In genomic region chr20:53574819-53575218, GRCh38 we compare ENCODE assay signal across 15 cellular contexts. TPM values are rescaled to one million over a fixed set of nuclear protein-coding genes. Genes with fewer than 3 reads are reported as not detected.
DNase-seq lines count a peak whose midpoint lies in the region; ATAC-seq and TF ChIP-seq lines count a peak whose summit lies in the region.
"Had no signal": no experiment of that assay in that cellular context is flagged by ENCODE, and none has a peak within 500 bp of the region (broad histone marks: within the 10 kb centered on the region; RNA-seq: fewer than 3 reads in every experiment).

No MANE protein-coding gene starts in this region.

- DNase-seq in activated CD4-positive, alpha-beta T cell treated with anti-CD3 and anti-CD28 coated beads, Interleukin-2, amount 10 ng/mL, durations not matched to agents 7 days and 5 days, result no peak
- DNase-seq in activated CD4-positive, alpha-beta T cell treated with anti-CD3 and anti-CD28 coated beads for 36 hours, result no peak
- DNase-seq in GM23338 (ENCODE audit: low spot score) (no peak), nephron progenitor cell (no peak), NCI-H526 (lab: John Stamatoyannopoulos, UW) (no peak), left colon (no peak)
- no peak for DNase-seq in activated naive CD8-positive, alpha-beta T cell treated with anti-CD3 and anti-CD28 coated beads, Interleukin-2, amount 50 U/mL, for 24 hours
- DNase-seq: activated T-cell treated with anti-CD3 and anti-CD28 coated beads, Interleukin-2, amount 50 U/mL, for 4 hours; aorta; foreskin melanocyte; GOT3; NCI-H2227 treated with DMSO at 0.1 percent for 48 hours; uterus had no signal

- peaks cover 4% of the 10 kb centered on the region; the same call in 1 of the 2 replicates for H3K4me1 ChIP-seq in GM23338 (ENCODE audit: insufficient read depth)

- no peak overlapping the region for H2AFZ ChIP-seq in GM23338

- CTCF ChIA-PET in activated CD4-positive, alpha-beta T cell treated with anti-CD3 and anti-CD28 coated beads, Interleukin-2, amount 10 ng/mL, durations not matched to agents 7 days and 5 days (lab: Charles Lee), result interaction anchor here (0.7 to 1.2 kb wide), 2 partner anchors 78 to 202 kb away, joined by 3 to 5 read pairs; no protein-coding TSS in a partner anchor
- CTCF ChIA-PET in activated CD4-positive, alpha-beta T cell treated with anti-CD3 and anti-CD28 coated beads for 36 hours (lab: Charles Lee), result interaction anchor here (1.5 to 1.7 kb wide), 2 partner anchors 333 to 1262 kb away, joined by 4 to 6 read pairs; no protein-coding TSS in a partner anchor

- H4K20me1 ChIP-seq in GM23338 (replicated peaks; ENCODE audit: insufficient read depth), result peaks cover 67% of the 10 kb centered on the region

- no peak overlapping the region for H3K4me2 ChIP-seq in GM23338

- no peak for TF ChIP-seq CTCF in GM23338 (conservative IDR thresholded peaks at IDR 0.05; ENCODE audit: low read depth in 2 of 2)
- no peak for TF ChIP-seq CTCF in nephron progenitor cell (IDR thresholded peaks at IDR 0.05)

- H3K4me1 Mint-ChIP-seq in activated CD4-positive, alpha-beta T cell treated with anti-CD3 and anti-CD28 coated beads, Interleukin-2, amount 10 ng/mL, durations not matched to agents 7 days and 5 days, result peaks cover 79% of the 10 kb centered on the region
- H3K4me1 Mint-ChIP-seq in activated CD4-positive, alpha-beta T cell treated with anti-CD3 and anti-CD28 coated beads for 36 hours, result peaks cover 81% of the 10 kb centered on the region
- H3K4me1 Mint-ChIP-seq in GM23338 (peaks cover 14% of the 10 kb centered on the region), nephron progenitor cell (peaks cover 14% of the 10 kb centered on the region)
- peaks cover 92% of the 10 kb centered on the region for H3K4me1 Mint-ChIP-seq in activated naive CD8-positive, alpha-beta T cell treated with anti-CD3 and anti-CD28 coated beads, Interleukin-2, amount 50 U/mL, for 24 hours

- H3K9me3 Mint-ChIP-seq in activated CD4-positive, alpha-beta T cell treated with anti-CD3 and anti-CD28 coated beads, Interleukin-2, amount 10 ng/mL, durations not matched to agents 7 days and 5 days, result no peaks in the 10 kb centered on the region
- H3K9me3 Mint-ChIP-seq in activated CD4-positive, alpha-beta T cell treated with anti-CD3 and anti-CD28 coated beads for 36 hours (ENCODE audit: low read depth), result no peaks in the 10 kb centered on the region
- H3K9me3 Mint-ChIP-seq in GM23338 (no peaks in the 10 kb centered on the region), nephron progenitor cell (no peaks in the 10 kb centered on the region)
- H3K9me3 Mint-ChIP-seq in activated naive CD8-positive, alpha-beta T cell treated with anti-CD3 and anti-CD28 coated beads, Interleukin-2, amount 50 U/mL, for 24 hours, result no peaks in the 10 kb centered on the region
- H3K9me3 Mint-ChIP-seq: activated T-cell treated with anti-CD3 and anti-CD28 coated beads, Interleukin-2, amount 50 U/mL, for 4 hours; T-helper 1 cell treated with Interleukin-12 subunit alpha and Interleukin-12 subunit beta and Interleukin-4 antibody, amounts not matched to agents 30 μg/mL and 1 μg/mL, for 36 hours had no signal

- peak overlapping the region; percentile 34; the same call in 1 of the 2 replicates for H3K27ac ChIP-seq in GM23338 (ENCODE audit: low read depth)
- H3K27ac ChIP-seq: uterus had no signal

- intact Hi-C loops in activated CD4-positive, alpha-beta T cell treated with anti-CD3 and anti-CD28 coated beads for 36 hours (cut with DNase I, micrococcal nuclease), result loop anchor here (5.0 to 10.0 kb wide), 4 partner anchors 82 to 630 kb away; partner anchors contain the start of gene PFDN4 (in 1 of the 2)
- intact Hi-C loops in left colon (cut with DNase I, micrococcal nuclease), result loop anchor here in 1 of 2 donors (5.0 to 10.0 kb wide), 4 partner anchors 252 to 480 kb away; no protein-coding TSS in a partner anchor

- H3K36me3 ChIP-seq in GM23338 (ENCODE audit: insufficient read depth), result peaks cover 71% of the 10 kb centered on the region
- H3K36me3 ChIP-seq: uterus had no signal

- H3K79me2 ChIP-seq in GM23338 (replicated peaks; ENCODE audit: insufficient read depth), result peaks cover 100% of the 10 kb centered on the region

- H3K36me3 Mint-ChIP-seq in activated CD4-positive, alpha-beta T cell treated with anti-CD3 and anti-CD28 coated beads, Interleukin-2, amount 10 ng/mL, durations not matched to agents 7 days and 5 days (ENCODE audit: low read depth), result peaks cover 89% of the 10 kb centered on the region
- H3K36me3 Mint-ChIP-seq in activated CD4-positive, alpha-beta T cell treated with anti-CD3 and anti-CD28 coated beads for 36 hours (ENCODE audit: low read depth), result peaks cover 80% of the 10 kb centered on the region
- H3K36me3 Mint-ChIP-seq in GM23338 (ENCODE audit: low read depth) (peaks cover 88% of the 10 kb centered on the region), nephron progenitor cell (ENCODE audit: low read depth) (peaks cover 78% of the 10 kb centered on the region)
- peaks cover 70% of the 10 kb centered on the region for H3K36me3 Mint-ChIP-seq in activated naive CD8-positive, alpha-beta T cell treated with anti-CD3 and anti-CD28 coated beads, Interleukin-2, amount 50 U/mL, for 24 hours (ENCODE audit: low read depth)

- POLR2A ChIA-PET in activated CD4-positive, alpha-beta T cell treated with anti-CD3 and anti-CD28 coated beads, Interleukin-2, amount 10 ng/mL, durations not matched to agents 7 days and 5 days (lab: Charles Lee), result no interaction called here
- POLR2A ChIA-PET in activated CD4-positive, alpha-beta T cell treated with anti-CD3 and anti-CD28 coated beads for 36 hours (lab: Charles Lee), result no interaction called here

- no peak for ATAC-seq in activated CD4-positive, alpha-beta T cell treated with anti-CD3 and anti-CD28 coated beads for 36 hours
- ATAC-seq in GM23338 (no peak), GM18867 (IDR thresholded peaks at IDR 0.05; ENCODE audit: unreplicated experiment) (no peak), left colon (no peak)
- no peak for ATAC-seq in activated naive CD8-positive, alpha-beta T cell treated with anti-CD3 and anti-CD28 coated beads, Interleukin-2, amount 50 U/mL, for 24 hours
- ATAC-seq: activated T-cell treated with anti-CD3 and anti-CD28 coated beads, Interleukin-2, amount 50 U/mL, for 4 hours had no signal

- no peaks in the 10 kb centered on the region for H3K27me3 Mint-ChIP-seq in activated CD4-positive, alpha-beta T cell treated with anti-CD3 and anti-CD28 coated beads, Interleukin-2, amount 10 ng/mL, durations not matched to agents 7 days and 5 days
- H3K27me3 Mint-ChIP-seq in activated CD4-positive, alpha-beta T cell treated with anti-CD3 and anti-CD28 coated beads for 36 hours, result no peaks in the 10 kb centered on the region
- H3K27me3 Mint-ChIP-seq in GM23338 (ENCODE audit: insufficient read depth, low read depth, poor library complexity), result peaks cover 3% of the 10 kb centered on the region
- no peaks in the 10 kb centered on the region for H3K27me3 Mint-ChIP-seq in activated naive CD8-positive, alpha-beta T cell treated with anti-CD3 and anti-CD28 coated beads, Interleukin-2, amount 50 U/mL, for 24 hours
- H3K27me3 Mint-ChIP-seq in nephron progenitor cell (ENCODE audit: low read depth, poor library complexity), result peaks cover 2% of the 10 kb centered on the region

- H3K4me3 ChIP-seq in GM23338, result no peak overlapping the region
- H3K4me3 ChIP-seq: uterus had no signal

- no peaks in the 10 kb centered on the region for H3K9me2 ChIP-seq in GM23338 (ENCODE audit: insufficient read depth)

- no peaks in the 10 kb centered on the region for H3K27me3 ChIP-seq in GM23338 (ENCODE audit: insufficient read depth)
- H3K27me3 ChIP-seq: uterus had no signal

- peak overlapping the region; percentile 6 for H3K27ac Mint-ChIP-seq in activated CD4-positive, alpha-beta T cell treated with anti-CD3 and anti-CD28 coated beads, Interleukin-2, amount 10 ng/mL, durations not matched to agents 7 days and 5 days
- no peak overlapping the region for H3K27ac Mint-ChIP-seq in activated CD4-positive, alpha-beta T cell treated with anti-CD3 and anti-CD28 coated beads for 36 hours
- no peak overlapping the region; the same call in 1 of the 2 replicates for H3K27ac Mint-ChIP-seq in GM23338
- H3K27ac Mint-ChIP-seq in activated naive CD8-positive, alpha-beta T cell treated with anti-CD3 and anti-CD28 coated beads, Interleukin-2, amount 50 U/mL, for 24 hours, result peak overlapping the region; percentile 95
- peak overlapping the region; percentile 36 for H3K27ac Mint-ChIP-seq in nephron progenitor cell
- H3K27ac Mint-ChIP-seq: T-helper 1 cell treated with Interleukin-12 subunit alpha and Interleukin-12 subunit beta and Interleukin-4 antibody, amounts not matched to agents 30 μg/mL and 1 μg/mL, for 36 hours had no signal

- peaks cover 6% of the 10 kb centered on the region; the same call in 1 of the 2 replicates for H3F3A ChIP-seq in GM23338 (replicated peaks; ENCODE audit: low read depth)

- H3K4me3 Mint-ChIP-seq in activated CD4-positive, alpha-beta T cell treated with anti-CD3 and anti-CD28 coated beads, Interleukin-2, amount 10 ng/mL, durations not matched to agents 7 days and 5 days, result no peak overlapping the region
- H3K4me3 Mint-ChIP-seq in activated CD4-positive, alpha-beta T cell treated with anti-CD3 and anti-CD28 coated beads for 36 hours, result no peak overlapping the region
- H3K4me3 Mint-ChIP-seq in GM23338, result no peak overlapping the region
- no peak overlapping the region for H3K4me3 Mint-ChIP-seq in activated naive CD8-positive, alpha-beta T cell treated with anti-CD3 and anti-CD28 coated beads, Interleukin-2, amount 50 U/mL, for 24 hours
- H3K4me3 Mint-ChIP-seq in nephron progenitor cell, result no peak overlapping the region
- H3K4me3 Mint-ChIP-seq: activated T-cell treated with anti-CD3 and anti-CD28 coated beads, Interleukin-2, amount 50 U/mL, for 4 hours; T-helper 1 cell treated with Interleukin-12 subunit alpha and Interleukin-12 subunit beta and Interleukin-4 antibody, amounts not matched to agents 30 μg/mL and 1 μg/mL, for 36 hours had no signal

TF ChIP-seq in GM23338, 12 proteins besides CTCF, POLR2A, EP300 and RAD21 (continues in another document):
- TF ChIP-seq ZNF331 (CRISPR knock-in tag; IDR thresholded peaks at IDR 0.05; ENCODE audit: low read depth), result no peak

RNA-seq across cellular contexts. Expression of gene ZNF217, which starts 18.8 kb away (rescaled TPM):
- 10 to 100 TPM; 97.5 to 99.7 TPM for total RNA-seq in activated CD4-positive, alpha-beta T cell treated with anti-CD3 and anti-CD28 coated beads, Interleukin-2, amount 10 ng/mL, durations not matched to agents 7 days and 5 days
- 10 to 100 TPM; 41.5 to 45.6 TPM for total RNA-seq in activated CD4-positive, alpha-beta T cell treated with anti-CD3 and anti-CD28 coated beads for 36 hours
- 76.7 and 78.0 TPM in 2 replicates for total RNA-seq in GM23338 (2014; rRNA removed; shearing (Covaris generic))
- polyA plus RNA-seq in GM23338 (2016; fragmentation: Nextera tagmentation; extraction: Ambion mirVana), result 30.8 and 32.8 TPM in 2 replicates
- 10 to 100 TPM; 58.2 to 70.0 TPM for total RNA-seq in left colon

Comparison
In these comparisons a context has a peak if more than half of its experiments do, and no peak if none do; other contexts are left out.
1. H3K27ac Mint-ChIP-seq: peak in activated CD4-positive, alpha-beta T cell treated with anti-CD3 and anti-CD28 coated beads, Interleukin-2, amount 10 ng/mL, durations not matched to agents 7 days and 5 days (single experiment), activated naive CD8-positive, alpha-beta T cell treated with anti-CD3 and anti-CD28 coated beads, Interleukin-2, amount 50 U/mL, for 24 hours (single experiment) and nephron progenitor cell (single experiment); none in activated CD4-positive, alpha-beta T cell treated with anti-CD3 and anti-CD28 coated beads for 36 hours (single experiment) and GM23338 (single experiment).